8 cellular contexts compared by ENCODE assay signal in genomic region chr13:32586022-32586900, GRCh38. TPM values are rescaled to one million over a fixed set of nuclear protein-coding genes. Genes with fewer than 3 reads are reported as not detected.
DNase-seq lines count a peak whose midpoint lies in the region; ATAC-seq and TF ChIP-seq lines count a peak whose summit lies in the region.

TSS of gene PDS5B (plus strand) at chr13:32586452. CDS start at chr13:32648773, 62,321 bp downstream.

- peak; percentile 68 for DNase-seq in GM12864 (ENCODE audit: low read depth)
- DNase-seq in NCI-H1105 (lab: John Stamatoyannopoulos, UW), result peak; percentile 82
- DNase-seq in SKM-1 treated with dmso at 0.1 percent for 144 hours (lab: John Stamatoyannopoulos, UW; ENCODE audit: unreplicated experiment), result peak; percentile 91
- DNase-seq in activated naive CD8-positive, alpha-beta T cell treated with anti-CD3 and anti-CD28 coated beads for 36 hours, result peak; percentile 96
- peak; percentile 79 to 98 (median 95) for DNase-seq in head of caudate nucleus
- peak; percentile 99 for DNase-seq in osteocyte (ENCODE audit: extremely low spot score, unreplicated experiment)

- H3K36me3 Mint-ChIP-seq in activated naive CD8-positive, alpha-beta T cell treated with anti-CD3 and anti-CD28 coated beads for 36 hours, result peaks cover 8% of the 10 kb centered on the region
- no peaks in the 10 kb centered on the region for H3K36me3 Mint-ChIP-seq in osteocyte (ENCODE audit: unreplicated experiment)

- peak within 1 kb of the TSS; percentile 86 for H3K27ac Mint-ChIP-seq in activated naive CD8-positive, alpha-beta T cell treated with anti-CD3 and anti-CD28 coated beads for 36 hours
- H3K27ac Mint-ChIP-seq in osteocyte (ENCODE audit: unreplicated experiment), result peak within 1 kb of the TSS; percentile 96

- H3K4me1 ChIP-seq in thymus (ENCODE audit: control insufficient read depth, insufficient read depth, low read length), result peaks cover 5% of the 10 kb centered on the region

- peaks cover 36% of the 10 kb centered on the region for H3K4me1 Mint-ChIP-seq in activated naive CD8-positive, alpha-beta T cell treated with anti-CD3 and anti-CD28 coated beads for 36 hours
- H3K4me1 Mint-ChIP-seq in osteocyte (ENCODE audit: unreplicated experiment), result peaks cover 30% of the 10 kb centered on the region

- H3K4me3 Mint-ChIP-seq in activated naive CD8-positive, alpha-beta T cell treated with anti-CD3 and anti-CD28 coated beads for 36 hours, result peak within 1 kb of the TSS; percentile 87
- H3K4me3 Mint-ChIP-seq in osteocyte (ENCODE audit: unreplicated experiment), result peak within 1 kb of the TSS; percentile 94

- H3K36me3 ChIP-seq in thymus (ENCODE audit: control insufficient read depth, insufficient read depth), result no peaks in the 10 kb centered on the region

- H3K9me3 Mint-ChIP-seq in activated naive CD8-positive, alpha-beta T cell treated with anti-CD3 and anti-CD28 coated beads for 36 hours, result no peaks in the 10 kb centered on the region
- H3K9me3 Mint-ChIP-seq in osteocyte (ENCODE audit: unreplicated experiment), result no peaks in the 10 kb centered on the region

- intact Hi-C loops in head of caudate nucleus (cut with DNase I), result loop anchor here (2.0 to 10.0 kb wide), 3 partner anchors 53 to 956 kb away; no protein-coding TSS in a partner anchor

- peak; percentile 64 for TF ChIP-seq CTCF in GM12864 (IDR thresholded peaks at IDR 0.05; ENCODE audit: low read depth, low read length, missing control alignments)
- TF ChIP-seq CTCF in osteocyte (IDR thresholded peaks at IDR 0.05), result peak; percentile 96

- peak within 1 kb of the TSS; percentile 97 for H3K27ac ChIP-seq in thymus (ENCODE audit: low read depth)

- 1% methylated on average over 97 of the region's 97 CpGs for WGBS in thymus

- no peaks in the 10 kb centered on the region for H3K9me3 ChIP-seq in thymus (ENCODE audit: control insufficient read depth)

- peak; percentile 78 for ATAC-seq in HG02623 (IDR thresholded peaks at IDR 0.05; ENCODE audit: unreplicated experiment)

- peaks cover 4% of the 10 kb centered on the region for H3K27me3 Mint-ChIP-seq in activated naive CD8-positive, alpha-beta T cell treated with anti-CD3 and anti-CD28 coated beads for 36 hours
- no peaks in the 10 kb centered on the region for H3K27me3 Mint-ChIP-seq in osteocyte (ENCODE audit: unreplicated experiment)

- no peaks in the 10 kb centered on the region for H3K27me3 ChIP-seq in thymus (ENCODE audit: control insufficient read depth, insufficient read depth)

- H3K4me3 ChIP-seq in GM12864 (ENCODE audit: low read depth, low read length) (peak within 1 kb of the TSS; percentile 70), thymus (ENCODE audit: low read length) (peak within 1 kb of the TSS; percentile 100)

RNA-seq across cellular contexts. Expression of gene PDS5B, which starts in this region (rescaled TPM):
- total RNA-seq in activated naive CD8-positive, alpha-beta T cell treated with anti-CD3 and anti-CD28 coated beads for 36 hours, result 10 to 100 TPM; 45.8 to 47.5 TPM
- 65.8 and 72.4 TPM in 2 replicates for total RNA-seq in osteocyte
- polyA plus RNA-seq in thymus, result 12.8 TPM

Comparison
In these comparisons a context has a peak if more than half of its experiments do, and no peak if none do; other contexts are left out.
1. Peak in every context shown above with its lines: DNase-seq, ATAC-seq, H3K4me3 ChIP-seq and H3K27ac ChIP-seq.